Comparison of ENCODE assay signal across 15 cellular contexts in genomic region chr5:79976759-79977515, GRCh38. TPM values are rescaled to one million over a fixed set of nuclear protein-coding genes. Genes with fewer than 3 reads are reported as not detected.
A peak's percentile ranks its signal among the peaks of the same experiment; 100 is the strongest.
DNase-seq lines count a peak whose midpoint lies in the region; ATAC-seq and TF ChIP-seq lines count a peak whose summit lies in the region.
"Had no signal": no experiment of that assay in that cellular context is flagged by ENCODE, and none has a peak within 500 bp of the region (broad histone marks: within the 10 kb centered on the region; RNA-seq: fewer than 3 reads in every experiment).

No MANE protein-coding gene starts in this region.

- H3K4me3 Mint-ChIP-seq in activated T-cell treated with anti-CD3 and anti-CD28 coated beads, Interleukin-2, amount 50 U/mL, for 72 hours, result no peak overlapping the region
- H3K4me3 Mint-ChIP-seq: CD4-positive, CD25-positive, alpha-beta regulatory T cell; HFFc6 had no signal

- H4K91ac ChIP-seq in IMR-90 (ENCODE audit: insufficient read depth, low read depth, low read length), result no peak overlapping the region

- no peak overlapping the region for H3K4me2 ChIP-seq in IMR-90 (ENCODE audit: low read depth, low read length)
- H3K4me2 ChIP-seq: BLaER1 treated with 17β-estradiol and CSF1 and Interleukin-3, amounts not matched to agents 10 nM and 100 nM had no signal

- H4K20me1 ChIP-seq in IMR-90 (ENCODE audit: insufficient read depth, low read length), result no peaks in the 10 kb centered on the region
- H4K20me1 ChIP-seq: BLaER1 treated with 17β-estradiol and CSF1 and Interleukin-3, amounts not matched to agents 10 nM and 100 nM had no signal

- H3K27ac Mint-ChIP-seq in activated T-cell treated with anti-CD3 and anti-CD28 coated beads, Interleukin-2, amount 50 U/mL, for 72 hours, result peak overlapping the region; percentile 28
- H3K27ac Mint-ChIP-seq: HFFc6 had no signal

- H3K4me3 ChIP-seq in IMR-90 (ENCODE audit: insufficient read depth, low read depth, low read length), result no peak overlapping the region
- H3K4me3 ChIP-seq: BLaER1 treated with 17β-estradiol and CSF1 and Interleukin-3, amounts not matched to agents 10 nM and 100 nM; HAP-1; K562 had no signal

- H2BK5ac ChIP-seq in IMR-90 (ENCODE audit: low read depth, low read length, poor library complexity, severe bottlenecking), result peak overlapping the region; percentile 15

- peaks cover 10% of the 10 kb centered on the region for H3K36me3 ChIP-seq in IMR-90 (ENCODE audit: control insufficient read depth, insufficient read depth, low read length)
- H3K36me3 ChIP-seq: BLaER1 treated with 17β-estradiol and CSF1 and Interleukin-3, amounts not matched to agents 10 nM and 100 nM; HAP-1 had no signal

- CTCF ChIA-PET in IMR-90 (lab: Yijun Ruan, JAX), result interaction anchor here (0.6 kb wide), 1 partner anchor 1014 kb away, joined by 3 read pairs; no protein-coding TSS in a partner anchor

- BruUV-seq in IMR-90 (replicated peaks; lab: Mats Ljungman, UMichigan), result no TSS peak

- in situ Hi-C loops in IMR-90 (cut with MboI; ENCODE audit: low sequenced_read_pairs), result no loop called here

- no peaks in the 10 kb centered on the region for H3K27me3 ChIP-seq in IMR-90 (ENCODE audit: control insufficient read depth, insufficient read depth, low read length)
- H3K27me3 ChIP-seq: BLaER1 treated with 17β-estradiol and CSF1 and Interleukin-3, amounts not matched to agents 10 nM and 100 nM had no signal

- peak overlapping the region; percentile 32; the same call in 1 of the 2 replicates for H4K5ac ChIP-seq in IMR-90 (ENCODE audit: low read depth, low read length)

- H3K9ac ChIP-seq in IMR-90 (ENCODE audit: low read depth, low read length), result no peak overlapping the region
- H3K9ac ChIP-seq: BLaER1 treated with 17β-estradiol and CSF1 and Interleukin-3, amounts not matched to agents 10 nM and 100 nM had no signal

- peaks cover 9 to 30% of the 10 kb centered on the region in 2 donors for H3K36me3 Mint-ChIP-seq in activated T-cell treated with anti-CD3 and anti-CD28 coated beads, Interleukin-2, amount 50 U/mL, for 72 hours (ENCODE audit: insufficient read depth in 2 of 2)

- H2BK120ac ChIP-seq in IMR-90 (ENCODE audit: low read depth, low read length), result no peak overlapping the region

- 0 out of 2 replicates have a peak overlapping the region, but pooled peaks have one; percentile 29 for H2BK20ac ChIP-seq in IMR-90 (ENCODE audit: low read depth, low read length)

- TF ChIP-seq POLR2A in IMR-90 (IDR thresholded peaks at IDR 0.05; ENCODE audit: low read depth, low read length), result no peak

- H2AK9ac ChIP-seq in IMR-90 (replicated peaks; ENCODE audit: low read depth, low read length, poor library complexity), result no peak overlapping the region

- no peak overlapping the region for H2BK15ac ChIP-seq in IMR-90 (ENCODE audit: low read depth, low read length)

- no peak overlapping the region for H3K23ac ChIP-seq in IMR-90 (ENCODE audit: low read depth, low read length)

- WGBS in IMR-90 (ENCODE audit: extremely low coverage in 2 of 2, insufficient read length in 1 of 2), 2 experiments, result no CpG with 5 or more reads among the region's 7 CpGs

- peak overlapping the region; percentile 73; the same call in 1 of the 2 replicates for H3K18ac ChIP-seq in IMR-90 (ENCODE audit: low read depth, low read length)

- H3K14ac ChIP-seq in IMR-90 (replicated peaks; ENCODE audit: low read depth, low read length), result no peak overlapping the region

- POLR2A ChIA-PET in IMR-90 (lab: Charles Lee; ENCODE audit: unreplicated experiment), result interaction anchor here (0.5 kb wide), 1 partner anchor 13 kb away, joined by 3 read pairs; no protein-coding TSS in a partner anchor

- dilution Hi-C loops in IMR-90 (cut with HindIII; ENCODE audit: low sequenced_read_pairs, unreplicated experiment), result no loop called here

- no peak overlapping the region for H3K56ac ChIP-seq in IMR-90 (ENCODE audit: extremely low read depth, insufficient read depth, low read length)

- no peak overlapping the region for H2AK5ac ChIP-seq in IMR-90 (ENCODE audit: low read depth, low read length)

- H3K9me1 ChIP-seq in IMR-90 (ENCODE audit: insufficient read depth, low read length), result peaks cover 3% of the 10 kb centered on the region; the same call in 1 of the 2 replicates

- no peak for ATAC-seq in activated T-cell treated with anti-CD3 and anti-CD28 coated beads, Interleukin-2, amount 50 U/mL, for 72 hours (replicated peaks in 1 of 2)
- ATAC-seq in IMR-90 (ENCODE audit: low read depth) (peak; percentile 63), GM18498 (IDR thresholded peaks at IDR 0.05; ENCODE audit: unreplicated experiment) (no peak), HG02610 (IDR thresholded peaks at IDR 0.05; ENCODE audit: unreplicated experiment) (no peak)
- ATAC-seq: K562 had no signal

- H3K79me1 ChIP-seq in IMR-90 (ENCODE audit: low read depth in 1 of 2, low read length in 2 of 2), result peaks cover 0 to 7% of the 10 kb centered on the region in 2 experiments; a peak in 2 of 4 replicates

- no peak overlapping the region for H3K4ac ChIP-seq in IMR-90 (ENCODE audit: low read depth, low read length)

- H2AFZ ChIP-seq in IMR-90 (replicated peaks; ENCODE audit: low read length, poor library complexity), result no peak overlapping the region

- no peak overlapping the region for H4K8ac ChIP-seq in IMR-90 (ENCODE audit: low read depth in 2 of 2, low read length in 2 of 2)

- intact Hi-C loops in IMR-90 (cut with micrococcal nuclease), result no loop called here

- H3K9me3 Mint-ChIP-seq in activated T-cell treated with anti-CD3 and anti-CD28 coated beads, Interleukin-2, amount 50 U/mL, for 72 hours, result no peaks in the 10 kb centered on the region
- H3K9me3 Mint-ChIP-seq: CD4-positive, CD25-positive, alpha-beta regulatory T cell; HFFc6 had no signal

- H3K9me3 ChIP-seq in IMR-90 (ENCODE audit: control insufficient read depth, insufficient read depth, low read length), result no peaks in the 10 kb centered on the region
- H3K9me3 ChIP-seq: HAP-1 had no signal

- TF ChIP-seq RAD21 in IMR-90 (IDR thresholded peaks at IDR 0.05; ENCODE audit: low read length), result no peak

- H3K27ac ChIP-seq in IMR-90 (ENCODE audit: insufficient read depth, low read length), result peak overlapping the region; percentile 66; the same call in 1 of the 2 replicates
- H3K27ac ChIP-seq: BLaER1 treated with 17β-estradiol and CSF1 and Interleukin-3, amounts not matched to agents 10 nM and 100 nM; HL-60 had no signal

- TF ChIP-seq CTCF in IMR-90 (conservative IDR thresholded peaks at IDR 0.05; ENCODE audit: low read depth, low read length), result no peak

- DNase-seq in activated T-cell treated with anti-CD3 and anti-CD28 coated beads, Interleukin-2, amount 50 U/mL, for 72 hours, result no peak
- DNase-seq in activated T-cell treated with anti-CD3 and anti-CD28 coated beads, Interleukin-2, amount 50 U/mL, for 48 hours, result no peak
- DNase-seq in IMR-90 (peak; percentile 44), fibroblast of peridontal ligament (ENCODE audit: extremely low read depth) (peak; percentile 66)
- no peak for DNase-seq in activated effector memory CD4-positive, alpha-beta T cell treated with Interleukin-2 at 50 U/mL for 16 hours
- DNase-seq: ACHN; CD4-positive, CD25-positive, alpha-beta regulatory T cell; DMS 273 treated with DMSO at 0.1 percent for 48 hours; HFFc6 had no signal

- H3K4me1 Mint-ChIP-seq in activated T-cell treated with anti-CD3 and anti-CD28 coated beads, Interleukin-2, amount 50 U/mL, for 72 hours (ENCODE audit: low read depth), result peaks cover 17% of the 10 kb centered on the region

- H3K27me3 Mint-ChIP-seq in activated T-cell treated with anti-CD3 and anti-CD28 coated beads, Interleukin-2, amount 50 U/mL, for 72 hours (ENCODE audit: low read depth), result no peaks in the 10 kb centered on the region
- H3K27me3 Mint-ChIP-seq: CD4-positive, CD25-positive, alpha-beta regulatory T cell had no signal

- peaks cover 14% of the 10 kb centered on the region for H3K4me1 ChIP-seq in IMR-90 (ENCODE audit: control insufficient read depth, insufficient read depth, low read length)

TF ChIP-seq in IMR-90, 13 proteins besides CTCF, POLR2A, EP300 and RAD21:
- TF ChIP-seq CEBPB (IDR thresholded peaks at IDR 0.05; ENCODE audit: low read depth, low read length) (peak; percentile 74; the same call in 1 of the 2 replicates), RCOR1 (IDR thresholded peaks at IDR 0.05; ENCODE audit: insufficient replicate concordance, low read length) (no peak)

RNA-seq across cellular contexts. Expression of gene MTX3, which starts 14.1 kb away (rescaled TPM):
- total RNA-seq in activated T-cell treated with anti-CD3 and anti-CD28 coated beads, Interleukin-2, amount 50 U/mL, for 72 hours, result 10 to 100 TPM; 26.6 to 33.1 TPM
- total RNA-seq in IMR-90 (2012; rRNA removed), result 12.7 and 13.6 TPM in 2 replicates
- polyA plus RNA-seq in IMR-90 (2012; rRNA removed), result 4.0 and 6.6 TPM in 2 replicates
- polyA plus RNA-seq in IMR-90 (2012; cell fraction: cytosol; rRNA removed), result 0.68 and 1.3 TPM in 2 replicates
- polyA plus RNA-seq in IMR-90 (2012; cell fraction: nucleus; rRNA removed; ENCODE audit: low replicate concordance), result 2.0 and 13.9 TPM in 2 replicates

RNA-seq across cellular contexts. Expression of gene THBS4, which starts 58.2 kb away (rescaled TPM):
- total RNA-seq in activated T-cell treated with anti-CD3 and anti-CD28 coated beads, Interleukin-2, amount 50 U/mL, for 72 hours, result 1 to 10 TPM; 4.7 to 6.7 TPM
- 0.83 and 0.90 TPM in 2 replicates for total RNA-seq in IMR-90 (2012; rRNA removed)
- 0.53 and 0.92 TPM in 2 replicates for polyA plus RNA-seq in IMR-90 (2012; rRNA removed)
- 0.68 and 0.80 TPM in 2 replicates for polyA plus RNA-seq in IMR-90 (2012; cell fraction: cytosol; rRNA removed)
- polyA plus RNA-seq in IMR-90 (2012; cell fraction: nucleus; rRNA removed; ENCODE audit: low replicate concordance), result 1.7 and 2.2 TPM in 2 replicates
- total RNA-seq: CD4-positive, CD25-positive, alpha-beta regulatory T cell; K562 had no signal
- polyA plus RNA-seq: CD4-positive, CD25-positive, alpha-beta regulatory T cell had no signal

Comparison
In these comparisons a context has a peak if more than half of its experiments do, and no peak if none do; other contexts are left out.
1. DNase-seq: peak in IMR-90 (single experiment) and fibroblast of peridontal ligament (single experiment); none in activated T-cell treated with anti-CD3 and anti-CD28 coated beads, Interleukin-2, amount 50 U/mL, for 72 hours (0 of 2), activated T-cell treated with anti-CD3 and anti-CD28 coated beads, Interleukin-2, amount 50 U/mL, for 48 hours (0 of 2) and activated effector memory CD4-positive, alpha-beta T cell treated with Interleukin-2 at 50 U/mL for 16 hours (single experiment).